ENCODE assay signal across 23 cellular contexts in genomic region chr1:109963864-109964263, GRCh38.
"Had no signal": no experiment of that assay in that cellular context is flagged by ENCODE, and none has a peak within 500 bp of the region (broad histone marks: within the 10 kb centered on the region; RNA-seq: fewer than 3 reads in every experiment).

No MANE protein-coding gene starts in this region.

- FAIRE-seq: frontal cortex, urothelium cell line had no signal

- H3K27ac Mint-ChIP-seq: activated naive CD4-positive, alpha-beta T cell treated with anti-CD3 and anti-CD28 coated beads, Interleukin-2, amount 50 U/mL, for 72 hours; activated T-cell treated with anti-CD3 and anti-CD28 coated beads, Interleukin-2, amount 50 U/mL, for 72 hours had no signal

- H3K4me3 Mint-ChIP-seq: activated T-cell treated with anti-CD3 and anti-CD28 coated beads, Interleukin-2, amount 50 U/mL, for 72 hours; brain; neural crest cell had no signal

- H3K4me1 Mint-ChIP-seq: naive B cell had no signal

- H3K27me3 ChIP-seq: heart left ventricle, right atrium auricular region, thyroid gland had no signal

- H3K4me3 ChIP-seq: heart left ventricle, left ventricle myocardium inferior, mucosa of descending colon, prostate gland, right atrium auricular region, thyroid gland had no signal

- H3K27ac ChIP-seq: heart left ventricle, left ventricle myocardium inferior, prostate gland, right atrium auricular region, thyroid gland, WERI-Rb-1 had no signal

- DNase-seq: activated CD4-positive, alpha-beta T cell treated with anti-CD3 and anti-CD28 coated beads for 1 hour; activated CD8-positive, alpha-beta memory T cell treated with anti-CD3 and anti-CD28 coated beads for 24 hours; activated gamma-delta T cell treated with Interleukin-2 at 50 U/mL for 16 hours; activated T-cell treated with anti-CD3 and anti-CD28 coated beads, Interleukin-2, amount 50 U/mL, for 72 hours; cortex of kidney; heart left ventricle; kidney glomerular epithelial cell; left ventricle myocardium inferior; mucosa of descending colon; naive B cell; stimulated activated CD4-positive, alpha-beta T cell treated with anti-CD3 and anti-CD28 coated beads, Interleukin-12 subunit alpha, Interleukin-12 subunit beta, amount 100 ng/mL, for 4 hours; stimulated activated CD4-positive, alpha-beta T cell treated with anti-CD3 and anti-CD28 coated beads, Interleukin-1b, Interleukin-23, amount 100 ng/mL, for 48 hours; stimulated activated CD8-positive, alpha-beta memory T cell treated with anti-CD3 and anti-CD28 coated beads, Interleukin-4, amount 100 ng/mL, for 48 hours; stimulated activated naive CD4-positive, alpha-beta T cell; thyroid gland; WERI-Rb-1 had no signal

- H3K36me3 ChIP-seq: heart left ventricle, left ventricle myocardium inferior, prostate gland, right atrium auricular region, thyroid gland, WERI-Rb-1 had no signal

- H3K36me3 Mint-ChIP-seq: activated naive CD4-positive, alpha-beta T cell treated with anti-CD3 and anti-CD28 coated beads, Interleukin-2, amount 50 U/mL, for 72 hours; brain; naive B cell had no signal

- H3K9me3 Mint-ChIP-seq: activated naive CD4-positive, alpha-beta T cell treated with anti-CD3 and anti-CD28 coated beads, Interleukin-2, amount 50 U/mL, for 72 hours had no signal

- H3K9me3 ChIP-seq: left ventricle myocardium inferior, mucosa of descending colon, prostate gland, right atrium auricular region, thyroid gland had no signal

- ATAC-seq: activated naive CD4-positive, alpha-beta T cell treated with anti-CD3 and anti-CD28 coated beads, Interleukin-2, amount 50 U/mL, for 72 hours; activated T-cell treated with anti-CD3 and anti-CD28 coated beads, Interleukin-2, amount 50 U/mL, for 72 hours; heart left ventricle; mucosa of descending colon had no signal
